In the genomic region with DNA sequence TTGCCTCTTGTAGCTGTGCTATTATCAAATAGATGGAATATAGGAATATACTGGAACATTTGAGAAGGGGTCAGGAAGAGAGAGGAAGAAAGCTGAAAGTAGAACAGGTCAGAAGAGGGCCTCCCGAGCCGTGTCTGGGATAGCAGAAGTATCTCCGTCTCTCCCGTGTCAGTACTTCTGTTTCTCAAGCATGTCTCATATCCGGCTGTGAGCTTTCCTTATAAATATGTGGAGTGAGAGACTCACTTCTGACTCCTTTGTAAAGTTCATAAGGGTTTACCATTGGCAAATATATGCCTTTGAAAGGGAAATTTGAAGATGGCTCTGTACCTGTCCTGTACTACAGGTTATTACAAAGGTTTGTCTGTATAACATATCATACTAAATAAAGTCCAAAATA, we compare ENCODE assay signal across 17 cellular contexts.
"Had no signal": no experiment of that assay in that cellular context is flagged by ENCODE, and none has a peak within 500 bp of the region (broad histone marks: within the 10 kb centered on the region; RNA-seq: fewer than 3 reads in every experiment).

No MANE protein-coding gene starts in this region.

- ATAC-seq: activated CD4-positive, alpha-beta T cell treated with anti-CD3 and anti-CD28 coated beads for 36 hours; activated CD8-positive, alpha-beta T cell treated with anti-CD3 and anti-CD28 coated beads for 36 hours; activated naive CD4-positive, alpha-beta T cell treated with anti-CD3 and anti-CD28 coated beads, Interleukin-2, amount 50 U/mL, for 72 hours; activated T-cell treated with anti-CD3 and anti-CD28 coated beads, Interleukin-2, amount 50 U/mL, for 4 hours; gastrocnemius medialis; heart left ventricle; left cardiac atrium; sciatic nerve; stimulated activated naive CD8-positive, alpha-beta T cell treated with anti-CD3 and anti-CD28 coated beads, Interleukin-15, Interleukin-2, amounts not matched to agents 100 U/mL and 50 U/mL, for 24 hours had no signal

- DNase-seq: activated CD4-positive, alpha-beta T cell treated with anti-CD3 and anti-CD28 coated beads for 36 hours; activated CD8-positive, alpha-beta T cell treated with anti-CD3 and anti-CD28 coated beads for 36 hours; activated effector memory CD4-positive, alpha-beta T cell treated with anti-CD3 and anti-CD28 coated beads, Interleukin-2, amount 50 U/mL, for 16 hours; activated T-cell treated with anti-CD3 and anti-CD28 coated beads, Interleukin-2, amount 50 U/mL, for 4 hours; amniotic stem cell; cortex of kidney; effector CD8-positive, alpha-beta T cell; gastrocnemius medialis; heart left ventricle; left cardiac atrium; midbrain; stimulated activated naive CD8-positive, alpha-beta T cell treated with anti-CD3 and anti-CD28 coated beads, Interleukin-15, Interleukin-2, amounts not matched to agents 100 U/mL and 50 U/mL, for 24 hours; T1000; transverse colon had no signal

- H3K4me3 ChIP-seq: gastrocnemius medialis, heart left ventricle, lung, transverse colon had no signal
